Comparison of ENCODE assay signal across 21 cellular contexts in genomic region chr1:38271116-38271633, GRCh38.
"Had no signal": no experiment of that assay in that cellular context is flagged by ENCODE, and none has a peak within 500 bp of the region (broad histone marks: within the 10 kb centered on the region; RNA-seq: fewer than 3 reads in every experiment).

No MANE protein-coding gene starts in this region.

- H3K27me3 ChIP-seq: ovary had no signal

- FAIRE-seq: astrocyte had no signal

- H3K4me3 ChIP-seq: breast epithelium, coronary artery, esophagus squamous epithelium, gastroesophageal sphincter, lung, ovary, prostate gland, tibial artery had no signal

- H3K4me1 ChIP-seq: breast epithelium, esophagus squamous epithelium, gastroesophageal sphincter, prostate gland, tibial artery had no signal

- ATAC-seq: gastroesophageal sphincter; left lobe of liver; naive thymus-derived CD4-positive, alpha-beta T cell; stimulated activated naive CD8-positive, alpha-beta T cell treated with anti-CD3 and anti-CD28 coated beads, Interleukin-15, amount 100 ng/mL, for 72 hours; T-helper 17 cell had no signal

- H3K36me3 Mint-ChIP-seq: activated CD4-positive, alpha-beta memory T cell treated with anti-CD3 and anti-CD28 coated beads for 36 hours; activated naive CD8-positive, alpha-beta T cell treated with anti-CD3 and anti-CD28 coated beads for 36 hours; naive thymus-derived CD4-positive, alpha-beta T cell had no signal

- H3K4me1 Mint-ChIP-seq: activated naive CD8-positive, alpha-beta T cell treated with anti-CD3 and anti-CD28 coated beads for 36 hours; stimulated activated naive CD8-positive, alpha-beta T cell treated with anti-CD3 and anti-CD28 coated beads, Interleukin-15, amount 100 ng/mL, for 72 hours; T-helper 17 cell had no signal

- DNase-seq: activated CD4-positive, alpha-beta memory T cell treated with anti-CD3 and anti-CD28 coated beads for 36 hours; activated CD4-positive, alpha-beta T cell treated with anti-CD3 and anti-CD28 coated beads for 4 hours; activated CD4-positive, CD25-positive, alpha-beta regulatory T cell; activated naive CD4-positive, alpha-beta T cell treated with Interleukin-2 at 50 U/mL for 16 hours; activated naive CD8-positive, alpha-beta T cell treated with anti-CD3 and anti-CD28 coated beads for 36 hours; activated T-cell treated with anti-CD3 and anti-CD28 coated beads, Interleukin-2, amount 50 U/mL, for 48 hours; esophagus squamous epithelium; naive thymus-derived CD4-positive, alpha-beta T cell; ovary; stimulated activated CD4-positive, alpha-beta T cell treated with anti-CD3 and anti-CD28 coated beads, Interleukin-12 subunit alpha, Interleukin-12 subunit beta, amount 100 ng/mL, for 4 hours; stimulated activated naive CD8-positive, alpha-beta T cell treated with anti-CD3 and anti-CD28 coated beads, Interleukin-15, amount 100 ng/mL, for 72 hours; T-helper 17 cell; tibial artery had no signal

- H3K27ac Mint-ChIP-seq: activated CD4-positive, alpha-beta memory T cell treated with anti-CD3 and anti-CD28 coated beads for 36 hours; activated naive CD8-positive, alpha-beta T cell treated with anti-CD3 and anti-CD28 coated beads for 36 hours; naive thymus-derived CD4-positive, alpha-beta T cell; T-helper 17 cell had no signal

- H3K36me3 ChIP-seq: breast epithelium, esophagus squamous epithelium, gastroesophageal sphincter, neutrophil, ovary, prostate gland, tibial artery had no signal

- H3K9me3 Mint-ChIP-seq: activated CD4-positive, alpha-beta memory T cell treated with anti-CD3 and anti-CD28 coated beads for 36 hours; activated naive CD8-positive, alpha-beta T cell treated with anti-CD3 and anti-CD28 coated beads for 36 hours; naive thymus-derived CD4-positive, alpha-beta T cell; stimulated activated naive CD8-positive, alpha-beta T cell treated with anti-CD3 and anti-CD28 coated beads, Interleukin-15, amount 100 ng/mL, for 72 hours had no signal

- H3K4me3 Mint-ChIP-seq: activated CD4-positive, alpha-beta memory T cell treated with anti-CD3 and anti-CD28 coated beads for 36 hours; activated naive CD8-positive, alpha-beta T cell treated with anti-CD3 and anti-CD28 coated beads for 36 hours; naive thymus-derived CD4-positive, alpha-beta T cell; stimulated activated naive CD8-positive, alpha-beta T cell treated with anti-CD3 and anti-CD28 coated beads, Interleukin-15, amount 100 ng/mL, for 72 hours; T-helper 17 cell had no signal

- H3K27ac ChIP-seq: breast epithelium, coronary artery, esophagus squamous epithelium, gastroesophageal sphincter, neutrophil, ovary, prostate gland, tibial artery had no signal

- H3K9me3 ChIP-seq: breast epithelium, esophagus squamous epithelium, gastroesophageal sphincter, neutrophil, ovary, prostate gland, tibial artery had no signal
